10 cellular contexts compared by ENCODE assay signal in the genomic region with DNA sequence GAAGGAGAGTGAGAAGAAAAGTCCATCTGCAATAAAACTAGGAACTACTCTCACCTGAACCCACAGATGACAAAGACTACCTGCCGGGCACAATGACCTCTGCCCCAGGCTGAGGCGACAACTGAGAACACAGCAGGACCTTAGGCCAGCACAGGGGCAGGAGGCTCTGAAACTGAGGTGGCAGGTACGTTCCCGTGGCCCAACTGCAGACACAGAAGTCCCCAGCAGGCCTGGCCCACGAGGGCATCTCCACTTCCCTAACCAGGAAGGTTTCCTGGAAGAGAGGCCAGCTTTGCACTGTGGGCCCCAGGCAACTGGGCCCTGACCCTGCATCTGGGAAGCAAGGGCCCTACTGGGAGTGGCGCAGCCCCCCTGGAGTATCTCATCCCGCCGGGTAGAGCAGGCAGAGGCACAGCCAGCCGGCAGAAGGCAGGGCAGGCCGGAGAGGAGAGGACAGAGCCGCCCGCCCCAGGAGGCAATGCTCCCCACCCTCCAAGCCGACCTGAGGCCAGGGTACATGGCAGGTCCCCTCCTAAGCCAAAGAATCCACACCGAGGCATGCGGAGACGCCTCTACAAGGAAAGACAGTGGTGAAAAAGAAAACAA. TPM values are rescaled to one million over a fixed set of nuclear protein-coding genes. Genes with fewer than 3 reads are reported as not detected.
DNase-seq lines count a peak whose midpoint lies in the region; ATAC-seq and TF ChIP-seq lines count a peak whose summit lies in the region.
"Had no signal": no experiment of that assay in that cellular context is flagged by ENCODE, and none has a peak within 500 bp of the region (broad histone marks: within the 10 kb centered on the region; RNA-seq: fewer than 3 reads in every experiment).

No MANE protein-coding gene starts in this region.

- H3K79me2 ChIP-seq in neural progenitor cell (ENCODE audit: low read depth): peaks cover 100% of the 10 kb centered on the region

- intact Hi-C loops in CD8-positive, alpha-beta T cell (cut with DNase I, micrococcal nuclease): loop anchor here (5.0 to 10.0 kb wide), 3 partner anchors 33 to 281 kb away; a partner anchor contains a TSS
- intact Hi-C loops in Calu3 (cut with micrococcal nuclease; ENCODE audit: unreplicated experiment): no loop called here

- H3K36me3 Mint-ChIP-seq in CD8-positive, alpha-beta T cell: peaks cover 22% of the 10 kb centered on the region
- peaks cover 9% of the 10 kb centered on the region for H3K36me3 Mint-ChIP-seq in endodermal cell (ENCODE audit: low read depth)
- peaks cover 27% of the 10 kb centered on the region for H3K36me3 Mint-ChIP-seq in neural progenitor cell
- no peaks in the 10 kb centered on the region for H3K36me3 Mint-ChIP-seq in Calu3 (ENCODE audit: insufficient read depth, unreplicated experiment)

- H3K9me3 ChIP-seq in CD8-positive, alpha-beta T cell (ENCODE audit: low read length): no peaks in the 10 kb centered on the region
- H3K9me3 ChIP-seq in endodermal cell (ENCODE audit: control insufficient read depth, low read length) (peaks cover 2% of the 10 kb centered on the region), neural progenitor cell (ENCODE audit: low read depth) (no peaks in the 10 kb centered on the region)
- H3K9me3 ChIP-seq: SJCRH30 had no signal

- H2AFZ ChIP-seq in neural progenitor cell (replicated peaks): no peak overlapping the region

- H3K4me1 ChIP-seq in CD8-positive, alpha-beta T cell (ENCODE audit: insufficient read depth, low read length): peaks cover 55% of the 10 kb centered on the region
- H3K4me1 ChIP-seq in endodermal cell (ENCODE audit: control insufficient read depth, insufficient read depth, low read length): peaks cover 19% of the 10 kb centered on the region
- H3K4me1 ChIP-seq in neural progenitor cell: peaks cover 42% of the 10 kb centered on the region
- H3K4me1 ChIP-seq: SJCRH30 had no signal

- peak overlapping the region; percentile 38 for H3K4me3 ChIP-seq in CD8-positive, alpha-beta T cell (ENCODE audit: low read depth, low read length)
- H3K4me3 ChIP-seq in endodermal cell (ENCODE audit: low read length): no peak overlapping the region
- no peak overlapping the region for H3K4me3 ChIP-seq in neural progenitor cell
- H3K4me3 ChIP-seq: SJCRH30 had no signal

- no peak for ATAC-seq in CD8-positive, alpha-beta T cell
- ATAC-seq in GM18870 (IDR thresholded peaks at IDR 0.05; ENCODE audit: unreplicated experiment): no peak

- no peak overlapping the region for H3K27ac ChIP-seq in CD8-positive, alpha-beta T cell (ENCODE audit: low read depth, low read length)
- H3K27ac ChIP-seq in endodermal cell (ENCODE audit: low read depth, low read length) (peak overlapping the region; percentile 12), neural progenitor cell (peak overlapping the region; percentile 44)
- H3K27ac ChIP-seq: SJCRH30 had no signal

- no peaks in the 10 kb centered on the region for H3K9me3 Mint-ChIP-seq in CD8-positive, alpha-beta T cell
- no peaks in the 10 kb centered on the region for H3K9me3 Mint-ChIP-seq in endodermal cell
- H3K9me3 Mint-ChIP-seq in neural progenitor cell: peaks cover 12% of the 10 kb centered on the region
- H3K9me3 Mint-ChIP-seq in Calu3 (ENCODE audit: low read depth, unreplicated experiment): no peaks in the 10 kb centered on the region

- POLR2A ChIA-PET in CD8-positive, alpha-beta T cell (lab: Charles Lee): interaction anchor here (1.2 to 1.5 kb wide), 2 partner anchors 10 to 11 kb away, joined by 3 read pairs; no protein-coding TSS in a partner anchor

- H4K20me1 ChIP-seq in neural progenitor cell (ENCODE audit: low read depth): peaks cover 97% of the 10 kb centered on the region

- WGBS in endodermal cell (ENCODE audit: insufficient coverage in 1 of 2, insufficient read length in 1 of 2), 2 experiments: 74 to 83% methylated on average over 4 to 16 of the region's 16 CpGs

- H3K9ac ChIP-seq in endodermal cell (ENCODE audit: extremely low read depth, low read length, poor library complexity, severe bottlenecking) (no peak overlapping the region), neural progenitor cell (peak overlapping the region; percentile 29)

- CTCF ChIA-PET in CD8-positive, alpha-beta T cell (lab: Charles Lee): interaction anchor here (2.3 kb wide), 1 partner anchor 108 kb away, joined by 7 read pairs; no protein-coding TSS in a partner anchor
- CTCF ChIA-PET in Calu3 (lab: Charles Lee): no interaction called here

- H3K27me3 Mint-ChIP-seq in CD8-positive, alpha-beta T cell (ENCODE audit: low read depth): no peaks in the 10 kb centered on the region
- no peaks in the 10 kb centered on the region for H3K27me3 Mint-ChIP-seq in endodermal cell (ENCODE audit: insufficient read depth)
- peaks cover 2% of the 10 kb centered on the region for H3K27me3 Mint-ChIP-seq in neural progenitor cell (ENCODE audit: insufficient read depth, low read depth)
- no peaks in the 10 kb centered on the region for H3K27me3 Mint-ChIP-seq in Calu3 (ENCODE audit: unreplicated experiment)

- peak overlapping the region; percentile 41 for H3K27ac Mint-ChIP-seq in CD8-positive, alpha-beta T cell
- H3K27ac Mint-ChIP-seq in endodermal cell: peak overlapping the region; percentile 70
- H3K27ac Mint-ChIP-seq in neural progenitor cell: peak overlapping the region; percentile 81
- H3K27ac Mint-ChIP-seq in Calu3 (ENCODE audit: unreplicated experiment): no peak overlapping the region

- H3K4me1 Mint-ChIP-seq in CD8-positive, alpha-beta T cell (ENCODE audit: low read depth): peaks cover 88% of the 10 kb centered on the region
- H3K4me1 Mint-ChIP-seq in endodermal cell: peaks cover 58% of the 10 kb centered on the region
- peaks cover 54% of the 10 kb centered on the region for H3K4me1 Mint-ChIP-seq in neural progenitor cell
- H3K4me1 Mint-ChIP-seq in Calu3 (ENCODE audit: low read depth, unreplicated experiment): no peaks in the 10 kb centered on the region

- BruUV-seq in Calu3 (replicated peaks; lab: Mats Ljungman, UMichigan): no TSS peak

- H3F3A ChIP-seq in neural progenitor cell (ENCODE audit: low read depth): no peaks in the 10 kb centered on the region

- H3K4me3 Mint-ChIP-seq in CD8-positive, alpha-beta T cell: peak overlapping the region; percentile 75
- no peak overlapping the region for H3K4me3 Mint-ChIP-seq in endodermal cell
- no peak overlapping the region for H3K4me3 Mint-ChIP-seq in neural progenitor cell
- no peak overlapping the region for H3K4me3 Mint-ChIP-seq in Calu3 (ENCODE audit: low read depth, unreplicated experiment)

- no peaks in the 10 kb centered on the region for H3K36me3 ChIP-seq in CD8-positive, alpha-beta T cell (ENCODE audit: insufficient read depth, low read length)
- H3K36me3 ChIP-seq in endodermal cell (ENCODE audit: control insufficient read depth, insufficient read depth, low read length) (peaks cover 16% of the 10 kb centered on the region), neural progenitor cell (no peaks in the 10 kb centered on the region)

- H3K27me3 ChIP-seq in CD8-positive, alpha-beta T cell (ENCODE audit: insufficient read depth, low read length): no peaks in the 10 kb centered on the region
- no peaks in the 10 kb centered on the region for H3K27me3 ChIP-seq in endodermal cell (ENCODE audit: control insufficient read depth, insufficient read depth, low read length, poor library complexity, severe bottlenecking)
- H3K27me3 ChIP-seq in neural progenitor cell: no peaks in the 10 kb centered on the region
- H3K27me3 ChIP-seq: SJCRH30 had no signal

- TF ChIP-seq CTCF in CD8-positive, alpha-beta T cell (IDR thresholded peaks at IDR 0.05): no peak
- TF ChIP-seq CTCF in endodermal cell (conservative IDR thresholded peaks at IDR 0.05) (no peak), neural progenitor cell (IDR thresholded peaks at IDR 0.05) (no peak), Calu3 (IDR thresholded peaks at IDR 0.05; ENCODE audit: unreplicated experiment) (no peak)

- H3K4me2 ChIP-seq in neural progenitor cell: peak overlapping the region; percentile 44

- no peak for DNase-seq in CD8-positive, alpha-beta T cell
- peak; percentile 19 for DNase-seq in NCI-H146 treated with DMSO at 0.1 percent for 48 hours (lab: John Stamatoyannopoulos, UW; ENCODE audit: unreplicated experiment)
- peak; percentile 70 for DNase-seq in endodermal cell
- no peak for DNase-seq in neural progenitor cell (ENCODE audit: low spot score)
- DNase-seq in NCI-H524 treated with DMSO at 0.1 percent for 48 hours (lab: John Stamatoyannopoulos, UW): no peak
- DNase-seq in Calu3: no peak
- DNase-seq in NAMALWA (ENCODE audit: low spot score): no peak
- DNase-seq: SJCRH30; stimulated activated CD4-positive, alpha-beta T cell treated with anti-CD3 and anti-CD28 coated beads, Interleukin-1b, Interleukin-23, amount 100 ng/mL, for 48 hours had no signal

RNA-seq across cellular contexts. Expression of a gene that starts 32.7 kb away (rescaled TPM):
- 10 to 100 TPM; 69.9 to 71.5 TPM for total RNA-seq in CD8-positive, alpha-beta T cell
- 100 to 1,000 TPM; 115 to 125 TPM for total RNA-seq in endodermal cell
- polyA plus RNA-seq in endodermal cell (2013, experiment 1 of 2): 109 TPM
- 110 TPM for polyA plus RNA-seq in endodermal cell (2013, experiment 2 of 2)
- 144 and 330 TPM in 2 replicates for total RNA-seq in neural progenitor cell (ENCODE audit: low replicate concordance)
- 51.2 and 55.3 TPM in 2 replicates for total RNA-seq in Calu3 (2022)

Comparison
In these comparisons a context has a peak if more than half of its experiments do, and no peak if none do; other contexts are left out.
1. DNase-seq: peak in NCI-H146 treated with DMSO at 0.1 percent for 48 hours (single experiment) and endodermal cell (single experiment); none in CD8-positive, alpha-beta T cell (0 of 7), neural progenitor cell (single experiment), NCI-H524 treated with DMSO at 0.1 percent for 48 hours (single experiment), Calu3 (single experiment) and NAMALWA (single experiment).